15 cellular contexts compared by ENCODE assay signal in the genomic region with DNA sequence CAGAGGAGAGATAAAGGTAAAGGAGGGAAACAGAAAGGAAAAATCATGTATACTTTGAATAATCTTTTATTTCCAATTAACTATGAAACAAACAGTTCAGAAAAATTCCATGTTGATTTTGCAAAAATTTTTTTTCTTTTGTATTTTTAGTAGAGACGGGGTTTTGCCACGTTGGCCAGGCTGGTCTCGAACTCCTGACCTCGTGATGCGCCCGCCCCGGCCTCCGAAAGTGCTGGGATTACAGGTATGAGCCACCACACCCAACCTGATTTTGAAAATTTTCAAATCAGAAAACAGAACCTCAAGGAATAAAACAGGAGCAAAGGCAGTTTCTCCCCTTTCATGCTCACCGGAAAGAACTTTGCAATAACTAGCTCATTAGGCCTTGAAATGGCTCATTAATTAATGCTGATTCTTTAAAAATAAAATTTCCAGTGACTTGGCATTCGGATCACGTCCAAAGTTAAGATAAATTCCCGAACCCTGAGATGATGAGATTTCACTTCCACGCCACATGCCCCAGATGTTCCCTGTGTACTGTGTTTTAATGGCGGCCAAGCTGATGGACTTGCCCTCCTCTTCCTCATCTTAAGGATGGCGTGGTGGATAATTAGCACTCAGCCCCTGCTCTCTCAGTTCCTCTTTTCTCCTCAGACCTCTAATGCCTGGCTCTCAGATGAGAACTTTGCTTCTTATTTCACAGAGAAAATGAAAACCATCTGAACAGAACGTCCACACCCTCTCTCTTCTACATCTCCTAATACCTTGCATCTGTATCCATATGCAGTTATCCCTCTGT. TPM values are rescaled to one million over a fixed set of nuclear protein-coding genes. Genes with fewer than 3 reads are reported as not detected.
DNase-seq lines count a peak whose midpoint lies in the region; ATAC-seq and TF ChIP-seq lines count a peak whose summit lies in the region.
"Had no signal": no experiment of that assay in that cellular context is flagged by ENCODE, and none has a peak within 500 bp of the region (broad histone marks: within the 10 kb centered on the region; RNA-seq: fewer than 3 reads in every experiment).

No MANE protein-coding gene starts in this region.

- peaks cover 42% of the 10 kb centered on the region for H3K4me1 Mint-ChIP-seq in HFFc6 (ENCODE audit: low read depth)
- H3K4me1 Mint-ChIP-seq in memory B cell: peaks cover 25% of the 10 kb centered on the region
- no peaks in the 10 kb centered on the region for H3K4me1 Mint-ChIP-seq in progenitor cell of endocrine pancreas (ENCODE audit: low read depth)
- H3K4me1 Mint-ChIP-seq: activated naive CD4-positive, alpha-beta T cell treated with anti-CD3 and anti-CD28 coated beads, Interleukin-2, amount 10 ng/mL, durations not matched to agents 7 days and 5 days; GM23338 had no signal

- no peak overlapping the region for H3K4me3 ChIP-seq in vagina
- H3K4me3 ChIP-seq: gastroesophageal sphincter, GM23338, smooth muscle cell had no signal

- no peaks in the 10 kb centered on the region for H3K9me3 ChIP-seq in vagina
- H3K9me3 ChIP-seq: gastroesophageal sphincter had no signal

- H3K4me1 ChIP-seq in vagina: peaks cover 24% of the 10 kb centered on the region

- TF ChIP-seq POLR2A in vagina (IDR thresholded peaks at IDR 0.05): no peak

- intact Hi-C loops in vagina (cut with DNase I): no loop called here

- no peak for DNase-seq in HFFc6
- DNase-seq in NOMO-1 (lab: John Stamatoyannopoulos, UW; ENCODE audit: unreplicated experiment in 2 of 2): peak; percentile 56 to 81
- DNase-seq in memory B cell (ENCODE audit: low spot score in 2 of 2): no peak
- DNase-seq in vagina (ENCODE audit: extremely low spot score in 2 of 2): no peak
- no peak for DNase-seq in activated CD4-positive, alpha-beta T cell treated with anti-CD3 and anti-CD28 coated beads, Interleukin-2, amount 50 U/mL, for 48 hours
- no peak for DNase-seq in progenitor cell of endocrine pancreas (ENCODE audit: low spot score, unreplicated experiment)
- DNase-seq in NCI-H2196 (lab: John Stamatoyannopoulos, UW; ENCODE audit: unreplicated experiment): no peak
- DNase-seq: activated CD4-positive, alpha-beta T cell treated with anti-CD3 and anti-CD28 coated beads, Interleukin-2, amount 50 U/mL, for 1 hour; activated naive CD4-positive, alpha-beta T cell treated with anti-CD3 and anti-CD28 coated beads, Interleukin-2, amount 10 ng/mL, durations not matched to agents 7 days and 5 days; cortex of kidney; NCI-H510A treated with DMSO at 0.1 percent for 48 hours had no signal

- H3K9me3 Mint-ChIP-seq in HFFc6 (no peaks in the 10 kb centered on the region), memory B cell (peaks cover 1% of the 10 kb centered on the region), progenitor cell of endocrine pancreas (ENCODE audit: low read depth) (peaks cover 3% of the 10 kb centered on the region)
- H3K9me3 Mint-ChIP-seq: activated naive CD4-positive, alpha-beta T cell treated with anti-CD3 and anti-CD28 coated beads, Interleukin-2, amount 10 ng/mL, durations not matched to agents 7 days and 5 days; GM23338 had no signal

- no peaks in the 10 kb centered on the region for H3K36me3 ChIP-seq in vagina
- H3K36me3 ChIP-seq: gastroesophageal sphincter had no signal

- no peak for TF ChIP-seq CTCF in HFFc6 (IDR thresholded peaks at IDR 0.05)
- TF ChIP-seq CTCF in vagina (IDR thresholded peaks at IDR 0.05): no peak
- TF ChIP-seq CTCF in progenitor cell of endocrine pancreas (IDR thresholded peaks at IDR 0.05; ENCODE audit: unreplicated experiment): no peak

- H3K36me3 Mint-ChIP-seq in HFFc6 (ENCODE audit: low read depth): peaks cover 3% of the 10 kb centered on the region
- H3K36me3 Mint-ChIP-seq in memory B cell: peaks cover 1% of the 10 kb centered on the region
- H3K36me3 Mint-ChIP-seq in progenitor cell of endocrine pancreas (ENCODE audit: insufficient read depth): no peaks in the 10 kb centered on the region
- H3K36me3 Mint-ChIP-seq: activated naive CD4-positive, alpha-beta T cell treated with anti-CD3 and anti-CD28 coated beads, Interleukin-2, amount 10 ng/mL, durations not matched to agents 7 days and 5 days had no signal

- peak overlapping the region; percentile 85 for H3K27ac Mint-ChIP-seq in HFFc6
- H3K27ac Mint-ChIP-seq in memory B cell: no peak overlapping the region
- no peak overlapping the region for H3K27ac Mint-ChIP-seq in progenitor cell of endocrine pancreas
- H3K27ac Mint-ChIP-seq: activated naive CD4-positive, alpha-beta T cell treated with anti-CD3 and anti-CD28 coated beads, Interleukin-2, amount 10 ng/mL, durations not matched to agents 7 days and 5 days; GM23338 had no signal

- H3K27me3 Mint-ChIP-seq in HFFc6 (ENCODE audit: insufficient read depth) (no peaks in the 10 kb centered on the region; the same call in 1 of the 2 replicates), memory B cell (no peaks in the 10 kb centered on the region), progenitor cell of endocrine pancreas (peaks cover 4% of the 10 kb centered on the region)

- H3K4me3 Mint-ChIP-seq in HFFc6 (peak overlapping the region; percentile 27; the same call in 1 of the 2 replicates), memory B cell (no peak overlapping the region), progenitor cell of endocrine pancreas (ENCODE audit: low read depth) (no peak overlapping the region)
- H3K4me3 Mint-ChIP-seq: activated naive CD4-positive, alpha-beta T cell treated with anti-CD3 and anti-CD28 coated beads, Interleukin-2, amount 10 ng/mL, durations not matched to agents 7 days and 5 days; GM23338 had no signal

- H3K27me3 ChIP-seq in vagina: no peaks in the 10 kb centered on the region

- H3K27ac ChIP-seq in vagina: no peak overlapping the region
- H3K27ac ChIP-seq: gastroesophageal sphincter had no signal

- ATAC-seq in GM18511 (IDR thresholded peaks at IDR 0.05; ENCODE audit: unreplicated experiment) (peak; percentile 38), memory B cell (ENCODE audit: low read depth) (peak; percentile 86)
- ATAC-seq: GM23338 had no signal

RNA-seq across cellular contexts. Expression of gene BCL2L10, which starts 10.8 kb away (rescaled TPM):
- total RNA-seq in HFFc6 (2021; fragmentation: NEBNext Ultra II Directional; extraction: Animal tissue kit (Norgen Biotek cat#: 25700)): under 1 TPM in 2 of 6 experiments, not detected in 4; 0.25 to 0.30 TPM
- total RNA-seq in vagina (4.7 TPM), progenitor cell of endocrine pancreas (0.46 and 0.60 TPM in 2 replicates)

Comparison
In these comparisons a context has a peak if more than half of its experiments do, and no peak if none do; other contexts are left out.
1. DNase-seq: peak in NOMO-1 (2 of 2); none in HFFc6 (single experiment), memory B cell (0 of 2), vagina (0 of 2), activated CD4-positive, alpha-beta T cell treated with anti-CD3 and anti-CD28 coated beads, Interleukin-2, amount 50 U/mL, for 48 hours (0 of 2), progenitor cell of endocrine pancreas (single experiment) and NCI-H2196 (single experiment).